Comparison of ENCODE assay signal across 34 cellular contexts in the genomic region with DNA sequence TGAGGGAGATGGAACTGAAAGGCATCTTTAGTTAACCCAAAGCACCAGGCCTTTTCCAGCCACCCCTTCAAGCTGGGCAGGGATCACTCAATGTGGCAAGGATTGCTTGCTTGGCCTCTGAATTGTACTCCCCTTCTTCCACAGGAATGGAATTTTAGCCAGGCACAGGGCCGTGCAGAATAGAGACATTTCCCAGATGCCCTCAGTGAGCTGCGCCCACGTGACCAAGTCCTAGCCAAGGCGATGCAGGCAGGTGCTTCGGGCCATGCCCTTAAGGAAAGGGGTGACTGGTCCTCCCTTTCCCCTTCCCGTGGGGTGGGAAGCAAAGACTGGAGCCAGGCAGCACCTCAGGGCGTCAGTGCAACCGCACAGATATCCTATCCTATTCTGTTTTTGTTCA. TPM values are rescaled to one million over a fixed set of nuclear protein-coding genes. Genes with fewer than 3 reads are reported as not detected.
"Had no signal": no experiment of that assay in that cellular context is flagged by ENCODE, and none has a peak within 500 bp of the region (broad histone marks: within the 10 kb centered on the region; RNA-seq: fewer than 3 reads in every experiment).

No MANE protein-coding gene starts in this region.

- H3K9me3 ChIP-seq: gastrocnemius medialis, prostate gland, sigmoid colon, stomach, testis, tibial artery, upper lobe of left lung had no signal

- H3K4me1 ChIP-seq: gastrocnemius medialis, neural progenitor cell, prostate gland, testis had no signal

- FAIRE-seq: urothelium cell line had no signal

- H3K9ac ChIP-seq: neural progenitor cell had no signal

- H3K4me3 ChIP-seq: gastrocnemius medialis, neural progenitor cell, prostate gland, sigmoid colon, stomach, testis, tibial artery, upper lobe of left lung had no signal

- H3K27ac ChIP-seq: epithelial cell of prostate, gastrocnemius medialis, neural progenitor cell, prostate gland, testis, tibial artery, upper lobe of left lung had no signal

- H2AFZ ChIP-seq: neural progenitor cell had no signal

- H3K27me3 ChIP-seq: gastrocnemius medialis, neural progenitor cell, sigmoid colon, stomach, testis, tibial artery, upper lobe of left lung had no signal

- DNase-seq: cerebellar nuclear complex; effector CD8-positive, alpha-beta T cell; endodermal cell; foreskin fibroblast; gastrocnemius medialis; hypothalamus; immature natural killer cell; islet precursor cell; kidney glomerular epithelial cell; mesendoderm; midbrain; naive thymus-derived CD4-positive, alpha-beta T cell; nucleus accumbens; sigmoid colon; stimulated activated CD4-positive, alpha-beta T cell treated with anti-CD3 and anti-CD28 coated beads, Interleukin-2, amount 100 ng/mL, for 24 hours; stimulated activated CD4-positive, alpha-beta T cell treated with anti-CD3 and anti-CD28 coated beads, Interleukin-4, amount 100 ng/mL, for 24 hours; stimulated activated naive CD4-positive, alpha-beta T cell treated with Interleukin-2 at 50 U/mL for 16 hours; stomach; substantia nigra; testis; tibial artery; upper lobe of left lung had no signal

- ATAC-seq: esophagus mucosa; gastrocnemius medialis; naive thymus-derived CD4-positive, alpha-beta T cell; right cardiac atrium; stimulated activated effector memory CD8-positive, alpha-beta T cell treated with anti-CD3 and anti-CD28 coated beads, Interleukin-12 subunit alpha, Interleukin-12 subunit beta, amount 100 ng/mL, for 72 hours had no signal

- H3K36me3 ChIP-seq: gastrocnemius medialis, neural progenitor cell, prostate gland, sigmoid colon, stomach, tibial artery, upper lobe of left lung had no signal

- H3K4me2 ChIP-seq: neural progenitor cell had no signal

RNA-seq across cellular contexts. Expression of a gene that starts 17.9 kb away (rescaled TPM):
- total RNA-seq: endodermal cell, esophagus mucosa, lower leg skin, lung microvascular endothelial cell, mucosa of gallbladder, osteocyte, prostate gland, right cardiac atrium, sigmoid colon, skeletal muscle tissue, stomach had no signal
- polyA plus RNA-seq: naive thymus-derived CD4-positive, alpha-beta T cell; right cardiac atrium; stomach had no signal
